In genomic region chr7:87152112-87152896, GRCh38 we compare ENCODE assay signal across 8 cellular contexts. TPM values are rescaled to one million over a fixed set of nuclear protein-coding genes. Genes with fewer than 3 reads are reported as not detected.
DNase-seq lines count a peak whose midpoint lies in the region; ATAC-seq, FAIRE-seq and TF ChIP-seq lines count a peak whose summit lies in the region.

A gene with protein sequence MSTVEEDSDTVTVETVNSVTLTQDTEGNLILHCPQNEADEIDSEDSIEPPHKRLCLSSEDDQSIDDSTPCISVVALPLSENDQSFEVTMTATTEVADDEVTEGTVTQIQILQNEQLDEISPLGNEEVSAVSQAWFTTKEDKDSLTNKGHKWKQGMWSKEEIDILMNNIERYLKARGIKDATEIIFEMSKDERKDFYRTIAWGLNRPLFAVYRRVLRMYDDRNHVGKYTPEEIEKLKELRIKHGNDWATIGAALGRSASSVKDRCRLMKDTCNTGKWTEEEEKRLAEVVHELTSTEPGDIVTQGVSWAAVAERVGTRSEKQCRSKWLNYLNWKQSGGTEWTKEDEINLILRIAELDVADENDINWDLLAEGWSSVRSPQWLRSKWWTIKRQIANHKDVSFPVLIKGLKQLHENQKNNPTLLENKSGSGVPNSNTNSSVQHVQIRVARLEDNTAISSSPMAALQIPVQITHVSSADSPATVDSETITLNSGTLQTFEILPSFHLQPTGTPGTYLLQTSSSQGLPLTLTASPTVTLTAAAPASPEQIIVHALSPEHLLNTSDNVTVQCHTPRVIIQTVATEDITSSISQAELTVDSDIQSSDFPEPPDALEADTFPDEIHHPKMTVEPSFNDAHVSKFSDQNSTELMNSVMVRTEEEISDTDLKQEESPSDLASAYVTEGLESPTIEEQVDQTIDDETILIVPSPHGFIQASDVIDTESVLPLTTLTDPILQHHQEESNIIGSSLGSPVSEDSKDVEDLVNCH (plus strand): TSS chr7:87152453. CDS start chr7:87164942, 12,489 bp downstream.

- peak within 1 kb of the TSS; percentile 93 to 95 for H3K4me3 Mint-ChIP-seq in activated T-cell treated with anti-CD3 and anti-CD28 coated beads, Interleukin-2, amount 50 U/mL, for 72 hours

- peak in 3 of 4 donors; percentile 15 to 89 (median 86) for TF ChIP-seq POLR2A in esophagus squamous epithelium (IDR thresholded peaks at IDR 0.05)

- H3K27ac ChIP-seq in KOPT-K1 (ENCODE audit: low read depth, low read length, poor library complexity, severe bottlenecking) (peak within 1 kb of the TSS; percentile 97), esophagus squamous epithelium (peak within 1 kb of the TSS; percentile 98 to 99 (median 98))

- peaks cover 9 to 15% of the 10 kb centered on the region in 2 donors for H3K36me3 Mint-ChIP-seq in activated T-cell treated with anti-CD3 and anti-CD28 coated beads, Interleukin-2, amount 50 U/mL, for 72 hours (ENCODE audit: insufficient read depth in 2 of 2)

- H3K36me3 ChIP-seq in KOPT-K1 (ENCODE audit: insufficient read depth, low read length) (peaks cover 27% of the 10 kb centered on the region), esophagus squamous epithelium (no peaks in the 10 kb centered on the region)

- ATAC-seq in GM21786 (IDR thresholded peaks at IDR 0.05; ENCODE audit: unreplicated experiment) = peak; percentile 79
- peak; percentile 91 for ATAC-seq in activated T-cell treated with anti-CD3 and anti-CD28 coated beads, Interleukin-2, amount 50 U/mL, for 72 hours (replicated peaks in 1 of 2)

- H3K4me1 ChIP-seq in esophagus squamous epithelium = peaks cover 15 to 49% (median 32%) of the 10 kb centered on the region in 3 donors

- H3K27me3 ChIP-seq in esophagus squamous epithelium = no peaks in the 10 kb centered on the region

- peak within 1 kb of the TSS; percentile 59 to 94 (median 85) for H3K4me3 ChIP-seq in esophagus squamous epithelium

- TF ChIP-seq CTCF in esophagus squamous epithelium (IDR thresholded peaks at IDR 0.05) = peak in 2 of 6 experiments; percentile 19 to 22

- H3K4me1 Mint-ChIP-seq in activated T-cell treated with anti-CD3 and anti-CD28 coated beads, Interleukin-2, amount 50 U/mL, for 72 hours (ENCODE audit: low read depth) = peaks cover 38% of the 10 kb centered on the region

- peak; percentile 65 for FAIRE-seq in RCC 7860 (lab: Jason Lieb, UNC)

- H3K9me3 Mint-ChIP-seq in activated T-cell treated with anti-CD3 and anti-CD28 coated beads, Interleukin-2, amount 50 U/mL, for 72 hours = no peaks in the 10 kb centered on the region

- H3K27me3 Mint-ChIP-seq in activated T-cell treated with anti-CD3 and anti-CD28 coated beads, Interleukin-2, amount 50 U/mL, for 72 hours (ENCODE audit: low read depth) = no peaks in the 10 kb centered on the region

- intact Hi-C loops in esophagus squamous epithelium (cut with DNase I) = no loop called here

- DNase-seq in DMS79 (lab: John Stamatoyannopoulos, UW) = peak; percentile 87
- peak; percentile 96 for DNase-seq in RCC 7860 (ENCODE audit: low spot score)
- DNase-seq in activated T-cell treated with anti-CD3 and anti-CD28 coated beads, Interleukin-2, amount 50 U/mL, for 72 hours = peak; percentile 88 to 89
- DNase-seq in esophagus squamous epithelium (lab: John Stamatoyannopoulos, UW) = peak; percentile 65
- DNase-seq in myocyte (ENCODE audit: low read depth) = peak; percentile 99
- DNase-seq in stimulated activated CD8-positive, alpha-beta memory T cell treated with anti-CD3 and anti-CD28 coated beads, Interleukin-7, amount 100 ng/mL, for 48 hours (ENCODE audit: extremely low read depth in 1 of 2, low read depth in 1 of 2) = peak; percentile 82 to 83

- no peaks in the 10 kb centered on the region for H3K9me3 ChIP-seq in KOPT-K1 (ENCODE audit: insufficient read depth, low read length, poor library complexity, severe bottlenecking)
- H3K9me3 ChIP-seq in esophagus squamous epithelium = no peaks in the 10 kb centered on the region

- peak within 1 kb of the TSS; percentile 98 for H3K27ac Mint-ChIP-seq in activated T-cell treated with anti-CD3 and anti-CD28 coated beads, Interleukin-2, amount 50 U/mL, for 72 hours

- 0% methylated on average over 15 to 16 of the region's 71 CpGs for WGBS in esophagus squamous epithelium, 2 donors

RNA-seq across cellular contexts. Expression of the gene that starts here (rescaled TPM):
- 100 to 1,000 TPM in 1 of 2 donors, 10 to 100 TPM in 1; 90.0 to 103 TPM for total RNA-seq in activated T-cell treated with anti-CD3 and anti-CD28 coated beads, Interleukin-2, amount 50 U/mL, for 72 hours
- total RNA-seq in esophagus squamous epithelium = 10 to 100 TPM; 16.5 to 75.2 (median 34.5) TPM
- 68.5 and 69.1 TPM in 2 replicates for total RNA-seq in myocyte
- polyA plus RNA-seq in myocyte (2012) = 42.4 TPM

Comparison
In these comparisons a context has a peak if more than half of its experiments do, and no peak if none do; other contexts are left out.
1. Peak in every context shown above with its lines: DNase-seq, ATAC-seq, H3K4me3 ChIP-seq and H3K27ac ChIP-seq.